ENCODE assay signal across 1 cellular context in the genomic region with DNA sequence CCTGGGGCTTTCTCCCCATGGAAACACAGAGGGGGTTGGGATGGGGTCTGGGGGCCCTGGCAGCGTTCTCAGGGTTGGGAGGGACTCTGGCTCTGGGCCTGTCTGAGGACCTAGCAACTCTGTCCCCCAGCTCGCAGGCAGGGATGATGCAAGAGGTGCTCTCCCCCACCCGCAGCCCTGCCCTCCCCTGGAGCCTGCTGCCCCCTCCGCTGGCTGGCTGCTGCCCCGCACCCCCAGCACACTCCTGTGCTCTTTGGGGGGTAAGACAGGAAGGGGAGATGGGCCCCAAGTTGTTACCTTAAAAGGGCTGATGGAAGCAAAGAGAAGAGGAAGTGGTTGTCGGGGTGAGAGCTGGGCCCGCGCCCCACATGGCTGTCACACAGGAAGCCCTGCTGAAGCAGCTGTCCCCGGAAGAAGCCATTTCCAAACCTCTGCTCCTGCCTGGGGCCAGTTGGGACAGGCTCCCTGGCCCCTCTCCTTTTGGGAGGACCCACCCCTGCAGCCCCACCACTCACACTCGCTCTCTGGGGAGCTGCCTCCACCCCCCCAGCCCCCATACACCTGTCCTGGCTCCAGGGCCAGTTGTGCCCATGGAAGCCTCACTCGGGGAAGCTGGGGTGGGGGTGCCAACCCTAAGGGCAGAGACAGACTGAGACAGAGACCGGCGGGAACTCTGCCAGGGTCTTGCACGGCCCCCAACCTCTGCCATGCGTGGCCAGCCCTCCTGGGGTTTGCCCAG.
TF ChIP-seq lines count a peak whose summit lies in the region.

No MANE protein-coding gene starts in this region.

TF ChIP-seq in GM12878, 131 proteins besides CTCF, POLR2A, EP300 and RAD21 (continued from another document):
- TF ChIP-seq, protein P1, sequence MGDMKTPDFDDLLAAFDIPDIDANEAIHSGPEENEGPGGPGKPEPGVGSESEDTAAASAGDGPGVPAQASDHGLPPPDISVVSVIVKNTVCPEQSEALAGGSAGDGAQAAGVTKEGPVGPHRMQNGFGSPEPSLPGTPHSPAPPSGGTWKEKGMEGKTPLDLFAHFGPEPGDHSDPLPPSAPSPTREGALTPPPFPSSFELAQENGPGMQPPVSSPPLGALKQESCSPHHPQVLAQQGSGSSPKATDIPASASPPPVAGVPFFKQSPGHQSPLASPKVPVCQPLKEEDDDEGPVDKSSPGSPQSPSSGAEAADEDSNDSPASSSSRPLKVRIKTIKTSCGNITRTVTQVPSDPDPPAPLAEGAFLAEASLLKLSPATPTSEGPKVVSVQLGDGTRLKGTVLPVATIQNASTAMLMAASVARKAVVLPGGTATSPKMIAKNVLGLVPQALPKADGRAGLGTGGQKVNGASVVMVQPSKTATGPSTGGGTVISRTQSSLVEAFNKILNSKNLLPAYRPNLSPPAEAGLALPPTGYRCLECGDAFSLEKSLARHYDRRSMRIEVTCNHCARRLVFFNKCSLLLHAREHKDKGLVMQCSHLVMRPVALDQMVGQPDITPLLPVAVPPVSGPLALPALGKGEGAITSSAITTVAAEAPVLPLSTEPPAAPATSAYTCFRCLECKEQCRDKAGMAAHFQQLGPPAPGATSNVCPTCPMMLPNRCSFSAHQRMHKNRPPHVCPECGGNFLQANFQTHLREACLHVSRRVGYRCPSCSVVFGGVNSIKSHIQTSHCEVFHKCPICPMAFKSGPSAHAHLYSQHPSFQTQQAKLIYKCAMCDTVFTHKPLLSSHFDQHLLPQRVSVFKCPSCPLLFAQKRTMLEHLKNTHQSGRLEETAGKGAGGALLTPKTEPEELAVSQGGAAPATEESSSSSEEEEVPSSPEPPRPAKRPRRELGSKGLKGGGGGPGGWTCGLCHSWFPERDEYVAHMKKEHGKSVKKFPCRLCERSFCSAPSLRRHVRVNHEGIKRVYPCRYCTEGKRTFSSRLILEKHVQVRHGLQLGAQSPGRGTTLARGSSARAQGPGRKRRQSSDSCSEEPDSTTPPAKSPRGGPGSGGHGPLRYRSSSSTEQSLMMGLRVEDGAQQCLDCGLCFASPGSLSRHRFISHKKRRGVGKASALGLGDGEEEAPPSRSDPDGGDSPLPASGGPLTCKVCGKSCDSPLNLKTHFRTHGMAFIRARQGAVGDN (IDR thresholded peaks at IDR 0.05), result peak; percentile 97
- no peak for TF ChIP-seq SIN3A (IDR thresholded peaks at IDR 0.05; ENCODE audit: low read depth, low read length)
- peak in 1 of 2 experiments; percentile 65; a peak in 1 of 4 replicates for TF ChIP-seq CEBPB (IDR thresholded peaks at IDR 0.05; ENCODE audit: borderline replicate concordance in 1 of 2, low read depth in 2 of 2, low read length in 2 of 2)
- TF ChIP-seq, protein P2, sequence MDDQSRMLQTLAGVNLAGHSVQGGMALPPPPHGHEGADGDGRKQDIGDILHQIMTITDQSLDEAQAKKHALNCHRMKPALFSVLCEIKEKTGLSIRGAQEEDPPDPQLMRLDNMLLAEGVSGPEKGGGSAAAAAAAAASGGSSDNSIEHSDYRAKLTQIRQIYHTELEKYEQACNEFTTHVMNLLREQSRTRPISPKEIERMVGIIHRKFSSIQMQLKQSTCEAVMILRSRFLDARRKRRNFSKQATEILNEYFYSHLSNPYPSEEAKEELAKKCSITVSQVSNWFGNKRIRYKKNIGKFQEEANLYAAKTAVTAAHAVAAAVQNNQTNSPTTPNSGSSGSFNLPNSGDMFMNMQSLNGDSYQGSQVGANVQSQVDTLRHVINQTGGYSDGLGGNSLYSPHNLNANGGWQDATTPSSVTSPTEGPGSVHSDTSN (IDR thresholded peaks at IDR 0.05; ENCODE audit: insufficient replicate concordance, low read depth, low read length), result peak; percentile 62
- TF ChIP-seq NR2C1 (IDR thresholded peaks at IDR 0.05), result no peak; the same call in 1 of the 2 replicates
- TF ChIP-seq, protein P3, sequence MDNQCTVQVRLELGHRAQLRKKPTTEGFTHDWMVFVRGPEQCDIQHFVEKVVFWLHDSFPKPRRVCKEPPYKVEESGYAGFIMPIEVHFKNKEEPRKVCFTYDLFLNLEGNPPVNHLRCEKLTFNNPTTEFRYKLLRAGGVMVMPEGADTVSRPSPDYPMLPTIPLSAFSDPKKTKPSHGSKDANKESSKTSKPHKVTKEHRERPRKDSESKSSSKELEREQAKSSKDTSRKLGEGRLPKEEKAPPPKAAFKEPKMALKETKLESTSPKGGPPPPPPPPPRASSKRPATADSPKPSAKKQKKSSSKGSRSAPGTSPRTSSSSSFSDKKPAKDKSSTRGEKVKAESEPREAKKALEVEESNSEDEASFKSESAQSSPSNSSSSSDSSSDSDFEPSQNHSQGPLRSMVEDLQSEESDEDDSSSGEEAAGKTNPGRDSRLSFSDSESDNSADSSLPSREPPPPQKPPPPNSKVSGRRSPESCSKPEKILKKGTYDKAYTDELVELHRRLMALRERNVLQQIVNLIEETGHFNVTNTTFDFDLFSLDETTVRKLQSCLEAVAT (IDR thresholded peaks at IDR 0.05), result no peak
- TF ChIP-seq, protein P4, sequence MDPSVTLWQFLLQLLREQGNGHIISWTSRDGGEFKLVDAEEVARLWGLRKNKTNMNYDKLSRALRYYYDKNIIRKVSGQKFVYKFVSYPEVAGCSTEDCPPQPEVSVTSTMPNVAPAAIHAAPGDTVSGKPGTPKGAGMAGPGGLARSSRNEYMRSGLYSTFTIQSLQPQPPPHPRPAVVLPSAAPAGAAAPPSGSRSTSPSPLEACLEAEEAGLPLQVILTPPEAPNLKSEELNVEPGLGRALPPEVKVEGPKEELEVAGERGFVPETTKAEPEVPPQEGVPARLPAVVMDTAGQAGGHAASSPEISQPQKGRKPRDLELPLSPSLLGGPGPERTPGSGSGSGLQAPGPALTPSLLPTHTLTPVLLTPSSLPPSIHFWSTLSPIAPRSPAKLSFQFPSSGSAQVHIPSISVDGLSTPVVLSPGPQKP (IDR thresholded peaks at IDR 0.05; ENCODE audit: low read depth, low read length), result peak; percentile 82
- 0 out of 4 replicates have a peak, but pooled peaks of 1 of the 2 experiments have one; percentile 25 for TF ChIP-seq IKZF2 (IDR thresholded peaks at IDR 0.05)
- TF ChIP-seq CHD2 (IDR thresholded peaks at IDR 0.05; ENCODE audit: borderline replicate concordance, low read depth, low read length), result peak; percentile 72; the same call in 1 of the 2 replicates
- peak; percentile 37 for TF ChIP-seq SP1 (IDR thresholded peaks at IDR 0.05; ENCODE audit: low read depth, low read length)
- TF ChIP-seq TAF1 (IDR thresholded peaks at IDR 0.05; ENCODE audit: borderline replicate concordance, low read depth, low read length), result peak; percentile 69; the same call in 1 of the 2 replicates
- TF ChIP-seq ATF7 (IDR thresholded peaks at IDR 0.05; ENCODE audit: low read depth), result peak; percentile 48
- TF ChIP-seq TCF12 (IDR thresholded peaks at IDR 0.05; ENCODE audit: low read depth, low read length), result peak; percentile 51; the same call in 1 of the 2 replicates
- peak; percentile 22; the same call in 1 of the 2 replicates for TF ChIP-seq HDGF (IDR thresholded peaks at IDR 0.05)
- TF ChIP-seq, protein P5, sequence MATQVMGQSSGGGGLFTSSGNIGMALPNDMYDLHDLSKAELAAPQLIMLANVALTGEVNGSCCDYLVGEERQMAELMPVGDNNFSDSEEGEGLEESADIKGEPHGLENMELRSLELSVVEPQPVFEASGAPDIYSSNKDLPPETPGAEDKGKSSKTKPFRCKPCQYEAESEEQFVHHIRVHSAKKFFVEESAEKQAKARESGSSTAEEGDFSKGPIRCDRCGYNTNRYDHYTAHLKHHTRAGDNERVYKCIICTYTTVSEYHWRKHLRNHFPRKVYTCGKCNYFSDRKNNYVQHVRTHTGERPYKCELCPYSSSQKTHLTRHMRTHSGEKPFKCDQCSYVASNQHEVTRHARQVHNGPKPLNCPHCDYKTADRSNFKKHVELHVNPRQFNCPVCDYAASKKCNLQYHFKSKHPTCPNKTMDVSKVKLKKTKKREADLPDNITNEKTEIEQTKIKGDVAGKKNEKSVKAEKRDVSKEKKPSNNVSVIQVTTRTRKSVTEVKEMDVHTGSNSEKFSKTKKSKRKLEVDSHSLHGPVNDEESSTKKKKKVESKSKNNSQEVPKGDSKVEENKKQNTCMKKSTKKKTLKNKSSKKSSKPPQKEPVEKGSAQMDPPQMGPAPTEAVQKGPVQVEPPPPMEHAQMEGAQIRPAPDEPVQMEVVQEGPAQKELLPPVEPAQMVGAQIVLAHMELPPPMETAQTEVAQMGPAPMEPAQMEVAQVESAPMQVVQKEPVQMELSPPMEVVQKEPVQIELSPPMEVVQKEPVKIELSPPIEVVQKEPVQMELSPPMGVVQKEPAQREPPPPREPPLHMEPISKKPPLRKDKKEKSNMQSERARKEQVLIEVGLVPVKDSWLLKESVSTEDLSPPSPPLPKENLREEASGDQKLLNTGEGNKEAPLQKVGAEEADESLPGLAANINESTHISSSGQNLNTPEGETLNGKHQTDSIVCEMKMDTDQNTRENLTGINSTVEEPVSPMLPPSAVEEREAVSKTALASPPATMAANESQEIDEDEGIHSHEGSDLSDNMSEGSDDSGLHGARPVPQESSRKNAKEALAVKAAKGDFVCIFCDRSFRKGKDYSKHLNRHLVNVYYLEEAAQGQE (IDR thresholded peaks at IDR 0.05; ENCODE audit: low read depth, low read length), result 0 out of 2 replicates have a peak, but pooled peaks have one; percentile 17
- no peak; the same call in 1 of the 2 replicates for TF ChIP-seq BACH1 (IDR thresholded peaks at IDR 0.05; ENCODE audit: borderline replicate concordance)
